In genomic region chr1:224678168-224678567, GRCh38 we compare ENCODE assay signal across 34 cellular contexts.
"Had no signal": no experiment of that assay in that cellular context is flagged by ENCODE, and none has a peak within 500 bp of the region (broad histone marks: within the 10 kb centered on the region; RNA-seq: fewer than 3 reads in every experiment).

No MANE protein-coding gene starts in this region.

- DNase-seq: Karpas-422, Kasumi-1, KBM-7, KG1, MG63, MM.1S, MV-4-11, NCI-H1048, NCI-H1092, NCI-H1092 treated with DMSO at 0.1 percent for 48 hours, NCI-H1105, NCI-H1105 treated with DMSO at 0.1 percent for 48 hours, NCI-H1417 treated with DMSO at 0.1 percent for 48 hours, NCI-H1436, NCI-H1436 treated with DMSO at 0.1 percent for 48 hours, NCI-H146, NCI-H1694, NCI-H1694 treated with DMSO at 0.1 percent for 48 hours, NCI-H187, NCI-H187 treated with DMSO at 0.1 percent for 48 hours, NCI-H1930, NCI-H2029, NCI-H2029 treated with DMSO at 0.1 percent for 48 hours, NCI-H2081, NCI-H2081 treated with DMSO at 0.1 percent for 48 hours, NCI-H2107, NCI-H2171, NCI-H2171 treated with DMSO at 0.1 percent for 48 hours, NCI-H2227 treated with DMSO at 0.1 percent for 48 hours, NCI-H226, NCI-H345, NCI-H446, NCI-H446 treated with DMSO at 0.1 percent for 48 hours had no signal

- H3K4me3 ChIP-seq: MG63 had no signal

- H3K9me3 ChIP-seq: MG63 had no signal

- H3K9ac ChIP-seq: KMS-11 had no signal

- H3K27me3 ChIP-seq: MG63 had no signal

- H3K36me3 ChIP-seq: MG63 had no signal

- H3K27ac ChIP-seq: KMS-11 had no signal

- H3K4me2 ChIP-seq: KMS-11 had no signal
